ENCODE assay signal across 12 cellular contexts in genomic region chr11:102115557-102115956, GRCh38. TPM values are rescaled to one million over a fixed set of nuclear protein-coding genes. Genes with fewer than 3 reads are reported as not detected.
DNase-seq lines count a peak whose midpoint lies in the region; ATAC-seq and TF ChIP-seq lines count a peak whose summit lies in the region.
"Had no signal": no experiment of that assay in that cellular context is flagged by ENCODE, and none has a peak within 500 bp of the region (broad histone marks: within the 10 kb centered on the region; RNA-seq: fewer than 3 reads in every experiment).

No MANE protein-coding gene starts in this region.

- intact Hi-C loops in colonic mucosa (cut with DNase I) = no loop called here
- intact Hi-C loops in head of caudate nucleus (cut with DNase I) = no loop called here

- DNase-seq in colonic mucosa (peak; percentile 42), tibial nerve (ENCODE audit: low spot score in 2 of 2) (no peak), head of caudate nucleus (no peak), NK-92 (lab: John Stamatoyannopoulos, UW; ENCODE audit: unreplicated experiment) (no peak)
- no peak for DNase-seq in stimulated activated naive CD8-positive, alpha-beta T cell treated with anti-CD3 and anti-CD28 coated beads, Interleukin-15, Interleukin-2, amounts not matched to agents 100 U/mL and 50 U/mL, for 24 hours
- DNase-seq: activated gamma-delta T cell, glutamatergic neuron, NCI-H2227 treated with DMSO at 0.1 percent for 48 hours had no signal

- H3K27ac ChIP-seq in HUES64 (ENCODE audit: low read depth, low read length) (peak overlapping the region; percentile 71), colonic mucosa (peak overlapping the region; percentile 56), liver (ENCODE audit: low read depth in 1 of 2, low read length in 2 of 2) (no peak overlapping the region), tibial nerve (peak overlapping the region in 3 of 4 donors; percentile 21 to 57 (median 40))
- H3K27ac ChIP-seq: suprapubic skin had no signal

- H3K36me3 ChIP-seq in HUES64 (ENCODE audit: insufficient read depth, low read length) (peaks cover 29% of the 10 kb centered on the region), colonic mucosa (no peaks in the 10 kb centered on the region), liver (ENCODE audit: control insufficient read depth in 4 of 4, insufficient read depth in 3 of 4, low read depth in 1 of 4, low read length in 3 of 4) (no peaks in the 10 kb centered on the region), tibial nerve (no peaks in the 10 kb centered on the region)
- H3K36me3 ChIP-seq: suprapubic skin had no signal

- H3K9ac ChIP-seq in HUES64 (ENCODE audit: low read depth, low read length) (peak overlapping the region; percentile 19; the same call in 1 of the 2 replicates), colonic mucosa (ENCODE audit: low read depth in 2 of 2, low read length in 2 of 2) (peak overlapping the region in 1 of 2 donors; percentile 23), liver (ENCODE audit: low read depth in 1 of 2, low read length in 2 of 2) (no peak overlapping the region)

- no peak for ATAC-seq in stimulated activated naive CD8-positive, alpha-beta T cell treated with anti-CD3 and anti-CD28 coated beads, Interleukin-15, Interleukin-2, amounts not matched to agents 100 U/mL and 50 U/mL, for 24 hours

- peaks cover 82% of the 10 kb centered on the region for H3K4me1 ChIP-seq in HUES64 (ENCODE audit: insufficient read depth, low read length)
- H3K4me1 ChIP-seq in colonic mucosa = peaks cover 9% of the 10 kb centered on the region
- H3K4me1 ChIP-seq in liver (ENCODE audit: control insufficient read depth in 4 of 4, insufficient read depth in 4 of 4, low read length in 3 of 4) = peaks cover 8 to 34% (median 16%) of the 10 kb centered on the region in 4 donors
- H3K4me1 ChIP-seq in tibial nerve = peaks cover 0 to 81% (median 34%) of the 10 kb centered on the region in 4 donors

- no peak for TF ChIP-seq POLR2A in tibial nerve (IDR thresholded peaks at IDR 0.05)

- H3K9me3 ChIP-seq in HUES64 (ENCODE audit: insufficient read depth, low read depth, low read length) = no peaks in the 10 kb centered on the region
- no peaks in the 10 kb centered on the region for H3K9me3 ChIP-seq in colonic mucosa
- no peaks in the 10 kb centered on the region for H3K9me3 ChIP-seq in liver (ENCODE audit: control insufficient read depth in 4 of 4, low read length in 3 of 4)
- H3K9me3 ChIP-seq in tibial nerve = no peaks in the 10 kb centered on the region
- H3K9me3 ChIP-seq: suprapubic skin had no signal

- TF ChIP-seq RAD21 in liver (IDR thresholded peaks at IDR 0.05) = peak in 1 of 2 donors; percentile 34

- TF ChIP-seq CTCF in colonic mucosa (IDR thresholded peaks at IDR 0.05) = no peak
- TF ChIP-seq CTCF in liver (IDR thresholded peaks at IDR 0.05; ENCODE audit: low read depth, low read length, missing input control) = no peak
- no peak for TF ChIP-seq CTCF in tibial nerve (IDR thresholded peaks at IDR 0.05)

- no peaks in the 10 kb centered on the region for H3K27me3 ChIP-seq in HUES64 (ENCODE audit: insufficient read depth, low read length)
- no peaks in the 10 kb centered on the region for H3K27me3 ChIP-seq in colonic mucosa
- no peaks in the 10 kb centered on the region for H3K27me3 ChIP-seq in liver (ENCODE audit: control insufficient read depth in 4 of 4, insufficient read depth in 4 of 4, low read length in 3 of 4)
- no peaks in the 10 kb centered on the region for H3K27me3 ChIP-seq in tibial nerve
- H3K27me3 ChIP-seq: suprapubic skin had no signal

- TF ChIP-seq EP300 in tibial nerve (IDR thresholded peaks at IDR 0.05) = no peak

- H3K4me3 ChIP-seq in HUES64 (ENCODE audit: low read length) (peak overlapping the region; percentile 33; the same call in 1 of the 2 replicates), colonic mucosa (no peak overlapping the region), liver (ENCODE audit: low read depth in 1 of 3, low read length in 3 of 3) (no peak overlapping the region), tibial nerve (no peak overlapping the region)
- H3K4me3 ChIP-seq: skin epidermis, suprapubic skin had no signal

TF ChIP-seq in liver, 16 proteins besides CTCF, POLR2A, EP300 and RAD21:
- TF ChIP-seq HNF4A (conservative IDR thresholded peaks at IDR 0.05) (peak; percentile 36 to 37), RXRA (IDR thresholded peaks at IDR 0.05) (peak in 1 of 2 donors; percentile 29), TAF1 (conservative IDR thresholded peaks at IDR 0.05) (no peak), ATF3 (IDR thresholded peaks at IDR 0.05) (no peak), YY1 (IDR thresholded peaks at IDR 0.05) (peak; percentile 50), FOXA2 (IDR thresholded peaks at IDR 0.05) (peak; percentile 40), SP1 (IDR thresholded peaks at IDR 0.05) (peak; percentile 16)

RNA-seq across cellular contexts. Expression of gene YAP1, which starts 5.3 kb away (rescaled TPM):
- polyA plus RNA-seq in HUES64 (2013, experiment 1 of 2) = 99.2 TPM
- polyA plus RNA-seq in HUES64 (2013, experiment 2 of 2) = 111 TPM
- 10 to 100 TPM; 43.9 to 71.7 TPM for total RNA-seq in colonic mucosa
- 10 to 100 TPM; 17.6 to 65.6 TPM for total RNA-seq in liver
- polyA plus RNA-seq in liver = 10 to 100 TPM in 1 of 2 donors, 1 to 10 TPM in 1; 3.7 to 19.1 TPM
- 100 to 1,000 TPM; 130 to 203 (median 200) TPM for total RNA-seq in tibial nerve

Comparison
In these comparisons a context has a peak if more than half of its experiments do, and no peak if none do; other contexts are left out.
1. H3K27ac ChIP-seq: peak in HUES64 (single experiment), colonic mucosa (single experiment) and tibial nerve (3 of 4); none in liver (0 of 2).